1 cellular context compared by ENCODE assay signal in genomic region chr15:100642950-100643338, GRCh38.
TF ChIP-seq lines count a peak whose summit lies in the region.

No MANE protein-coding gene starts in this region.

TF ChIP-seq in WTC11, 78 proteins besides CTCF, POLR2A, EP300 and RAD21 (continued from another document):
- TF ChIP-seq ATF6 (CRISPR knock-in tag; IDR thresholded peaks at IDR 0.05) (no peak), ZNF219 (CRISPR knock-in tag; IDR thresholded peaks at IDR 0.05; ENCODE audit: borderline replicate concordance) (no peak), E2F5 (CRISPR knock-in tag; IDR thresholded peaks at IDR 0.05) (no peak), SOX15 (CRISPR knock-in tag; IDR thresholded peaks at IDR 0.05) (no peak), MXD4 (CRISPR knock-in tag; IDR thresholded peaks at IDR 0.05; ENCODE audit: borderline replicate concordance) (no peak), ZNF671 (CRISPR knock-in tag; IDR thresholded peaks at IDR 0.05) (no peak)
